1 cellular context compared by ENCODE assay signal in genomic region chr10:80172896-80173295, GRCh38.
TF ChIP-seq lines count a peak whose summit lies in the region.

No MANE protein-coding gene starts in this region.

TF ChIP-seq in WTC11, 78 proteins besides CTCF, POLR2A, EP300 and RAD21 (continued from another document):
- TF ChIP-seq ZNF512 (CRISPR knock-in tag; IDR thresholded peaks at IDR 0.05; ENCODE audit: borderline replicate concordance) = no peak
- TF ChIP-seq FOXP4 (CRISPR knock-in tag; IDR thresholded peaks at IDR 0.05) = no peak
- TF ChIP-seq ERG (CRISPR knock-in tag; IDR thresholded peaks at IDR 0.05) = no peak
- no peak for TF ChIP-seq SP1 (CRISPR knock-in tag; conservative IDR thresholded peaks at IDR 0.05)
- no peak for TF ChIP-seq ZNF396 (CRISPR knock-in tag; IDR thresholded peaks at IDR 0.05; ENCODE audit: borderline replicate concordance)
- no peak for TF ChIP-seq ZNF138 (CRISPR knock-in tag; conservative IDR thresholded peaks at IDR 0.05)
- TF ChIP-seq ZMAT4 (CRISPR knock-in tag; IDR thresholded peaks at IDR 0.05) = no peak
- no peak for TF ChIP-seq HMGA2 (CRISPR knock-in tag; IDR thresholded peaks at IDR 0.05)
